Comparison of ENCODE assay signal across 8 cellular contexts in genomic region chr2:230418341-230419016, GRCh38. TPM values are rescaled to one million over a fixed set of nuclear protein-coding genes. Genes with fewer than 3 reads are reported as not detected.
DNase-seq lines count a peak whose midpoint lies in the region; ATAC-seq and TF ChIP-seq lines count a peak whose summit lies in the region.

No MANE protein-coding gene starts in this region.

- TF ChIP-seq CTCF in AG09309 (IDR thresholded peaks at IDR 0.05; ENCODE audit: control insufficient read depth, insufficient read depth, low read depth, low read length, missing control alignments) (no peak), HL-60 (IDR thresholded peaks at IDR 0.05; ENCODE audit: insufficient read depth, low read length) (no peak), astrocyte of the cerebellum (IDR thresholded peaks at IDR 0.05; ENCODE audit: low read depth, low read length, missing control alignments) (no peak)

- in situ Hi-C loops in astrocyte of the cerebellum (cut with HindIII; ENCODE audit: low sequenced_read_pairs) = no loop called here

- H3K4me3 ChIP-seq in AG09309 (ENCODE audit: control insufficient read depth, low read depth, low read length) = peak overlapping the region; percentile 21
- peak overlapping the region; percentile 68 for H3K4me3 ChIP-seq in HL-60 (replicated peaks; ENCODE audit: insufficient read depth, low read length)
- peak overlapping the region; percentile 25 for H3K4me3 ChIP-seq in astrocyte of the cerebellum (ENCODE audit: low read depth, low read length)

- H3K27ac ChIP-seq in HL-60 (replicated peaks) = no peak overlapping the region; the same call in 1 of the 2 replicates

- H3K27me3 ChIP-seq in HL-60 (ENCODE audit: insufficient read depth, poor library complexity, severe bottlenecking) = no peaks in the 10 kb centered on the region

- DNase-seq in AG09309 (ENCODE audit: low read depth) = peak; percentile 44
- no peak for DNase-seq in HL-60 (ENCODE audit: low read depth in 1 of 2, low spot score in 1 of 2)
- no peak for DNase-seq in astrocyte of the cerebellum (ENCODE audit: low read depth)
- DNase-seq in lung microvascular endothelial cell (ENCODE audit: low read depth in 2 of 2) = peak; percentile 73 to 79
- DNase-seq in anterior cingulate cortex (lab: John Stamatoyannopoulos, UW) = no peak
- DNase-seq in foreskin melanocyte = no peak
- DNase-seq in DMS53 treated with DMSO at 0.1 percent for 48 hours (lab: John Stamatoyannopoulos, UW; ENCODE audit: unreplicated experiment) = no peak

- no peak for ATAC-seq in HG02885 (IDR thresholded peaks at IDR 0.05; ENCODE audit: poor library complexity, unreplicated experiment)

RNA-seq across cellular contexts. Expression of gene SP100, which starts 2.5 kb away (rescaled TPM):
- total RNA-seq in lung microvascular endothelial cell = 64.9 and 77.8 TPM in 2 replicates

Comparison
In these comparisons a context has a peak if more than half of its experiments do, and no peak if none do; other contexts are left out.
1. DNase-seq: peak in AG09309 (single experiment) and lung microvascular endothelial cell (2 of 2); none in HL-60 (0 of 2), astrocyte of the cerebellum (single experiment), anterior cingulate cortex (0 of 58), foreskin melanocyte (single experiment) and DMS53 treated with DMSO at 0.1 percent for 48 hours (single experiment).
2. Peak in every context shown above with its lines, with median percentiles within 50 percentile points of each other: H3K4me3 ChIP-seq.